ENCODE assay signal across 8 cellular contexts in the genomic region with DNA sequence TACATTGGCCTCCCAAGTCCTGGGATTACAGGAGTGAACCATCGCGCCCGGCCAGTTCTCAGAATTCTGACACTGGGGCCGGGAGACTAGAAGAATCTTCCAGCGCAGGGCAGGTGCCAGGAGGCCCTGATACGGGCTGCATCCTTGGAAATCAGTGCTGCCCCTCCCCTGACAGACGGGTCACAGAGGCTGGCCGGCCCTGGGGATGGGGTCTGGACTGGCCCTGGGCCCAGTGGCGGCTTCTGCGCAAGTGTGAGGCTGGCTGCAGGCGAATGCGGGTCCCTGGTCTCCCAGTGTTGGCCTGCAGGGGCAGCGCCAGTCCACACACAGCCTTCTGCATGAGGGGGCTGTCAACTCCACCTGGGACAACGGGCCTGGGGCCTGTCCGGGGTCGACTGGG. TPM values are rescaled to one million over a fixed set of nuclear protein-coding genes. Genes with fewer than 3 reads are reported as not detected.
DNase-seq lines count a peak whose midpoint lies in the region; ATAC-seq, FAIRE-seq and TF ChIP-seq lines count a peak whose summit lies in the region.

No MANE protein-coding gene starts in this region.

- CTCF ChIA-PET in AG04450 (lab: Charles Lee) = interaction anchor here (0.7 to 0.8 kb wide), 7 partner anchors 8 to 308 kb away, joined by 3 to 5 read pairs (median 4); no protein-coding TSS in a partner anchor

- POLR2A ChIA-PET in AG04450 (lab: Yijun Ruan, JAX) = interaction anchor here (0.8 kb wide), 1 partner anchor 176 kb away, joined by 4 read pairs; no protein-coding TSS in a partner anchor

- H3K4me1 Mint-ChIP-seq in natural killer cell = peaks cover 10 to 27% of the 10 kb centered on the region in 2 donors

- H3K27me3 Mint-ChIP-seq in natural killer cell (ENCODE audit: low read depth in 2 of 2) = no peaks in the 10 kb centered on the region

- ATAC-seq in natural killer cell = no peak
- no peak for ATAC-seq in HG03039 (IDR thresholded peaks at IDR 0.05; ENCODE audit: unreplicated experiment)
- ATAC-seq in esophagus mucosa = no peak

- no peak overlapping the region for H3K27ac ChIP-seq in AG04450 (ENCODE audit: low read depth, low read length)
- H3K27ac ChIP-seq in HL-60 (replicated peaks) = peak overlapping the region; percentile 83
- peak overlapping the region in 1 of 2 donors; percentile 89 for H3K27ac ChIP-seq in breast epithelium

- H3K4me3 ChIP-seq in AG04450 (ENCODE audit: low read depth, low read length) (no peak overlapping the region), HL-60 (replicated peaks; ENCODE audit: insufficient read depth, low read length) (no peak overlapping the region), breast epithelium (peak overlapping the region in 2 of 3 donors; percentile 61 to 83)

- intact Hi-C loops in breast epithelium (cut with DNase I; ENCODE audit: low total_unique reads) (no loop called here), natural killer cell (cut with micrococcal nuclease) (loop anchor here (2.0 kb wide), 1 partner anchor 146 kb away; no protein-coding TSS in a partner anchor)

- TF ChIP-seq CTCF in AG04450 (IDR thresholded peaks at IDR 0.05; ENCODE audit: low read depth, low read length) = peak; percentile 16; the same call in 1 of the 2 replicates
- TF ChIP-seq CTCF in HL-60 (IDR thresholded peaks at IDR 0.05; ENCODE audit: insufficient read depth, low read length) = no peak
- TF ChIP-seq CTCF in breast epithelium (IDR thresholded peaks at IDR 0.05) = no peak
- no peak for TF ChIP-seq CTCF in natural killer cell (IDR thresholded peaks at IDR 0.05)

- H3K4me1 ChIP-seq in breast epithelium = no peaks in the 10 kb centered on the region

- H3K9me3 ChIP-seq in AG04450 (ENCODE audit: control insufficient read depth, insufficient read depth, low read length) = no peaks in the 10 kb centered on the region; the same call in 1 of the 2 replicates
- no peaks in the 10 kb centered on the region for H3K9me3 ChIP-seq in breast epithelium

- no peak for FAIRE-seq in GM19239 (lab: Jason Lieb, UNC)

- no peaks in the 10 kb centered on the region for H3K27me3 ChIP-seq in AG04450 (ENCODE audit: control insufficient read depth, insufficient read depth, low read length)
- no peaks in the 10 kb centered on the region for H3K27me3 ChIP-seq in HL-60 (ENCODE audit: insufficient read depth, poor library complexity, severe bottlenecking)
- no peaks in the 10 kb centered on the region for H3K27me3 ChIP-seq in breast epithelium

- H3K27ac Mint-ChIP-seq in natural killer cell = peak overlapping the region in 1 of 2 donors; percentile 46

- DNase-seq in AG04450 (ENCODE audit: low read depth, low spot score) = no peak
- DNase-seq in HL-60 (ENCODE audit: low read depth in 1 of 2, low spot score in 1 of 2) = peak in 1 of 2 experiments; percentile 9
- no peak for DNase-seq in breast epithelium (ENCODE audit: low spot score in 2 of 2)
- no peak for DNase-seq in natural killer cell
- no peak for DNase-seq in GM19239 (ENCODE audit: insufficient read length, low spot score)
- DNase-seq in NCI-H446 (lab: John Stamatoyannopoulos, UW) = no peak

- H3K36me3 ChIP-seq in breast epithelium = no peaks in the 10 kb centered on the region

- no peak for TF ChIP-seq POLR2A in breast epithelium (IDR thresholded peaks at IDR 0.05)

- no peaks in the 10 kb centered on the region for H3K36me3 Mint-ChIP-seq in natural killer cell

- peak overlapping the region; percentile 88 for H3K4me3 Mint-ChIP-seq in natural killer cell

- no peaks in the 10 kb centered on the region for H3K9me3 Mint-ChIP-seq in natural killer cell

RNA-seq across cellular contexts. Expression of a gene that starts 0.8 kb away (rescaled TPM):
- polyA plus RNA-seq in AG04450 (2011; rRNA removed) = 41.1 and 47.9 TPM in 2 replicates
- 51.0 and 73.9 TPM in 2 replicates for polyA minus RNA-seq in AG04450 (2011; rRNA and poly(A)+ RNA removed)
- total RNA-seq in breast epithelium (100 to 1,000 TPM in 2 of 3 donors, 10 to 100 TPM in 1; 73.5 to 143 (median 105) TPM), natural killer cell (100 to 1,000 TPM; 102 to 115 (median 113) TPM), esophagus mucosa (66.3 TPM)

RNA-seq across cellular contexts. Expression of a gene that starts 49.9 kb away (rescaled TPM):
- polyA plus RNA-seq in AG04450 (2011; rRNA removed) = 14.0 and 16.0 TPM in 2 replicates
- polyA minus RNA-seq in AG04450 (2011; rRNA and poly(A)+ RNA removed) = 9.6 and 12.3 TPM in 2 replicates
- 10 to 100 TPM; 32.3 to 67.2 (median 48.8) TPM for total RNA-seq in breast epithelium
- 10 to 100 TPM; 19.7 to 40.2 (median 25.4) TPM for total RNA-seq in natural killer cell
- total RNA-seq in esophagus mucosa = 8.3 TPM

Comparison
In these comparisons a context has a peak if more than half of its experiments do, and no peak if none do; other contexts are left out.
1. H3K4me3 ChIP-seq: peak in breast epithelium (2 of 3); none in AG04450 (single experiment) and HL-60 (single experiment).